Comparison of ENCODE assay signal across 8 cellular contexts in genomic region chr19:2782936-2783780, GRCh38. TPM values are rescaled to one million over a fixed set of nuclear protein-coding genes. Genes with fewer than 3 reads are reported as not detected.
DNase-seq lines count a peak whose midpoint lies in the region; ATAC-seq and TF ChIP-seq lines count a peak whose summit lies in the region.

A gene with protein sequence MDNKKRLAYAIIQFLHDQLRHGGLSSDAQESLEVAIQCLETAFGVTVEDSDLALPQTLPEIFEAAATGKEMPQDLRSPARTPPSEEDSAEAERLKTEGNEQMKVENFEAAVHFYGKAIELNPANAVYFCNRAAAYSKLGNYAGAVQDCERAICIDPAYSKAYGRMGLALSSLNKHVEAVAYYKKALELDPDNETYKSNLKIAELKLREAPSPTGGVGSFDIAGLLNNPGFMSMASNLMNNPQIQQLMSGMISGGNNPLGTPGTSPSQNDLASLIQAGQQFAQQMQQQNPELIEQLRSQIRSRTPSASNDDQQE (minus strand): TSS chr19:2783273. CDS start chr19:2769068, 14,205 bp downstream.

- H3K36me3 ChIP-seq in smooth muscle cell (ENCODE audit: low read depth): no peaks in the 10 kb centered on the region

- H3K4me1 Mint-ChIP-seq in WTC11: peaks cover 27% of the 10 kb centered on the region

- H3K36me3 Mint-ChIP-seq in WTC11: peaks cover 8% of the 10 kb centered on the region; the same call in 1 of the 2 replicates

- H3K4me3 ChIP-seq in AG09309 (ENCODE audit: control insufficient read depth, low read depth, low read length) (peak within 1 kb of the TSS; percentile 100), cardiac fibroblast (replicated peaks in 1 of 2; ENCODE audit: low read depth in 2 of 2, low read length in 2 of 2) (peak within 1 kb of the TSS; percentile 100), smooth muscle cell (peak within 1 kb of the TSS; percentile 85)

- TF ChIP-seq CTCF in AG09309 (IDR thresholded peaks at IDR 0.05; ENCODE audit: control insufficient read depth, insufficient read depth, low read depth, low read length, missing control alignments): peak; percentile 47
- TF ChIP-seq CTCF in WTC11 (IDR thresholded peaks at IDR 0.05): no peak
- TF ChIP-seq CTCF in cardiac fibroblast (IDR thresholded peaks at IDR 0.05; ENCODE audit: low read depth, low read length): peak; percentile 53
- peak; percentile 12 for TF ChIP-seq CTCF in smooth muscle cell (IDR thresholded peaks at IDR 0.05; ENCODE audit: borderline replicate concordance, insufficient read depth, poor library complexity, severe bottlenecking)

- H3K4me2 ChIP-seq in smooth muscle cell: peak within 1 kb of the TSS; percentile 91

- POLR2A ChIA-PET in WTC11 (lab: Charles Lee): interaction anchor here (0.5 to 1.0 kb wide), 4 partner anchors 240 to 628 kb away, joined by 3 to 4 read pairs (median 3); no protein-coding TSS in a partner anchor

- peak within 1 kb of the TSS; percentile 90 for H3K4me3 Mint-ChIP-seq in WTC11

- peaks cover 4% of the 10 kb centered on the region; the same call in 1 of the 2 replicates for H3K27me3 Mint-ChIP-seq in WTC11 (ENCODE audit: low read depth)

- no peaks in the 10 kb centered on the region for H3K9me3 ChIP-seq in smooth muscle cell (replicated peaks; ENCODE audit: low read depth)

- peak; percentile 95 for DNase-seq in AG09309 (ENCODE audit: low read depth)
- peak; percentile 98 for DNase-seq in NCI-H226
- DNase-seq in WTC11 (ENCODE audit: low spot score): peak; percentile 98
- DNase-seq in cardiac fibroblast (ENCODE audit: low read depth in 2 of 2): peak; percentile 99 to 100
- peak; percentile 97 for DNase-seq in iPS-NIHi7 (ENCODE audit: extremely low spot score)
- peak; percentile 85 for DNase-seq in smooth muscle cell (lab: John Stamatoyannopoulos, UW; ENCODE audit: unreplicated experiment)

- ATAC-seq in GM18909 (IDR thresholded peaks at IDR 0.05; ENCODE audit: poor library complexity, unreplicated experiment) (peak; percentile 77), HG03175 (IDR thresholded peaks at IDR 0.05; ENCODE audit: unreplicated experiment) (peak; percentile 78), WTC11 (peak; percentile 80)

- H4K20me1 ChIP-seq in smooth muscle cell (ENCODE audit: low read depth): peaks cover 43% of the 10 kb centered on the region

- H3K79me2 ChIP-seq in smooth muscle cell (ENCODE audit: low read depth): peaks cover 75% of the 10 kb centered on the region

- H3K27me3 ChIP-seq in smooth muscle cell (ENCODE audit: low read depth): no peaks in the 10 kb centered on the region

- H3F3A ChIP-seq in smooth muscle cell (ENCODE audit: low read depth): peaks cover 7% of the 10 kb centered on the region

- peak within 1 kb of the TSS; percentile 82 for H3K27ac ChIP-seq in smooth muscle cell (ENCODE audit: low read depth)

- CTCF ChIA-PET in WTC11 (lab: Charles Lee): interaction anchor here (0.6 to 1.6 kb wide), 9 partner anchors 34 to 433 kb away, joined by 3 to 12 read pairs (median 3); partner anchors contain the start of gene ZNF555

- 1% methylated on average over 67 of the region's 68 CpGs for WGBS in smooth muscle cell (ENCODE audit: low lambda C conversion rate)

- H3K9ac ChIP-seq in smooth muscle cell (ENCODE audit: low read depth): peak within 1 kb of the TSS; percentile 99

- peak within 1 kb of the TSS; percentile 73 for H2AFZ ChIP-seq in smooth muscle cell (ENCODE audit: low read depth)

- H3K4me1 ChIP-seq in smooth muscle cell (ENCODE audit: low read depth): peaks cover 14% of the 10 kb centered on the region

- peak within 1 kb of the TSS; percentile 99 for H3K27ac Mint-ChIP-seq in WTC11

- peaks cover 7% of the 10 kb centered on the region for H3K9me3 Mint-ChIP-seq in WTC11

TF ChIP-seq in WTC11, 78 proteins besides CTCF, POLR2A, EP300 and RAD21 (continues in another document):
- TF ChIP-seq NFYB (CRISPR knock-in tag; conservative IDR thresholded peaks at IDR 0.05; ENCODE audit: low read depth) (no peak; the same call in 1 of the 2 replicates), ZNF423 (CRISPR knock-in tag; IDR thresholded peaks at IDR 0.05) (peak; percentile 31; the same call in 1 of the 2 replicates), HMGA2 (CRISPR knock-in tag; IDR thresholded peaks at IDR 0.05) (no peak), PRRX2 (CRISPR knock-in tag; IDR thresholded peaks at IDR 0.05) (no peak), FOXP1 (CRISPR knock-in tag; IDR thresholded peaks at IDR 0.05; ENCODE audit: borderline replicate concordance) (peak; percentile 91), USF1 (CRISPR knock-in tag; IDR thresholded peaks at IDR 0.05) (peak; percentile 99), HMGXB4 (CRISPR knock-in tag; IDR thresholded peaks at IDR 0.05) (no peak), SOX15 (CRISPR knock-in tag; IDR thresholded peaks at IDR 0.05) (no peak), MAX (CRISPR knock-in tag; IDR thresholded peaks at IDR 0.05) (peak; percentile 100), CREM (CRISPR knock-in tag; IDR thresholded peaks at IDR 0.05) (peak; percentile 96), E2F4 (CRISPR knock-in tag; IDR thresholded peaks at IDR 0.05; ENCODE audit: borderline replicate concordance, low read depth) (0 out of 2 replicates have a peak, but pooled peaks have one; percentile 48), PRDM15 (CRISPR knock-in tag; IDR thresholded peaks at IDR 0.05) (no peak), ATF2 (CRISPR knock-in tag; IDR thresholded peaks at IDR 0.05; ENCODE audit: borderline replicate concordance, low read depth) (no peak)

RNA-seq across cellular contexts. Expression of the gene that starts here (rescaled TPM):
- total RNA-seq in WTC11 (2021): 89.3 to 91.2 TPM (median 89.4 TPM) in 3 replicates
- total RNA-seq in smooth muscle cell: 25.5 and 34.4 TPM in 2 replicates
- polyA plus RNA-seq in smooth muscle cell: 69.6 and 71.2 TPM in 2 replicates

Comparison
In these comparisons a context has a peak if more than half of its experiments do, and no peak if none do; other contexts are left out.
1. Peak in every context shown above with its lines: DNase-seq, ATAC-seq, H3K4me3 ChIP-seq and H3K27ac ChIP-seq.